In genomic region chr2:10783421-10783820, GRCh38 we compare ENCODE assay signal across 15 cellular contexts. TPM values are rescaled to one million over a fixed set of nuclear protein-coding genes. Genes with fewer than 3 reads are reported as not detected.
DNase-seq lines count a peak whose midpoint lies in the region; ATAC-seq and TF ChIP-seq lines count a peak whose summit lies in the region.
"Had no signal": no experiment of that assay in that cellular context is flagged by ENCODE, and none has a peak within 500 bp of the region (broad histone marks: within the 10 kb centered on the region; RNA-seq: fewer than 3 reads in every experiment).

No MANE protein-coding gene starts in this region.

- H3K4me1 Mint-ChIP-seq in stimulated activated naive B cell treated with anti-CD40 and anti-IgM and Interleukin-4, amounts not matched to agents 10 μg/mL and 1 μg/mL and 100 μg/mL, for 72 hours, result peaks cover 6 to 7% of the 10 kb centered on the region in 2 donors
- H3K4me1 Mint-ChIP-seq in CD4-positive, alpha-beta memory T cell, result no peaks in the 10 kb centered on the region
- H3K4me1 Mint-ChIP-seq: GM23338 had no signal

- intact Hi-C loops in HCT116 (cut with micrococcal nuclease) (no loop called here), colonic mucosa (cut with DNase I) (no loop called here)
- intact Hi-C loops in CD4-positive, alpha-beta memory T cell (cut with micrococcal nuclease), result no loop called here

- H3K4me3 Mint-ChIP-seq in stimulated activated naive B cell treated with anti-CD40 and anti-IgM and Interleukin-4, amounts not matched to agents 10 μg/mL and 1 μg/mL and 100 μg/mL, for 72 hours, result no peak overlapping the region
- no peak overlapping the region for H3K4me3 Mint-ChIP-seq in CD4-positive, alpha-beta memory T cell
- H3K4me3 Mint-ChIP-seq: GM23338 had no signal

- TSS peak; percentile 31 for BruUV-seq in HCT116 (replicated peaks; lab: Mats Ljungman, UMichigan)

- H3K9me3 Mint-ChIP-seq in stimulated activated naive B cell treated with anti-CD40 and anti-IgM and Interleukin-4, amounts not matched to agents 10 μg/mL and 1 μg/mL and 100 μg/mL, for 72 hours, result no peaks in the 10 kb centered on the region
- no peaks in the 10 kb centered on the region for H3K9me3 Mint-ChIP-seq in CD4-positive, alpha-beta memory T cell
- H3K9me3 Mint-ChIP-seq: GM23338 had no signal

- H3K9me3 ChIP-seq in HCT116 (ENCODE audit: control insufficient read depth in 1 of 2, insufficient read depth in 1 of 2, low read depth in 1 of 2, low read length in 2 of 2) (no peaks in the 10 kb centered on the region), colonic mucosa (no peaks in the 10 kb centered on the region)
- H3K9me3 ChIP-seq in CD4-positive, alpha-beta memory T cell (ENCODE audit: control insufficient read depth in 1 of 2, low read length in 2 of 2), result no peaks in the 10 kb centered on the region
- H3K9me3 ChIP-seq: BLaER1, SJCRH30 had no signal

- no peak for TF ChIP-seq POLR2A in HCT116 (IDR thresholded peaks at IDR 0.05; ENCODE audit: borderline replicate concordance, extremely low read depth, insufficient read depth, insufficient read length)

- no peak overlapping the region for H3K4me2 ChIP-seq in HCT116 (ENCODE audit: low read length)
- H3K4me2 ChIP-seq: BLaER1, GM23338, KMS-11 had no signal

- RAD21 ChIA-PET in HCT116 (lab: Charles Lee; ENCODE audit: low non-redundant PET in 1 of 2, low total read pairs in 2 of 2, uncharacterized antibody in 2 of 2, unreplicated experiment in 2 of 2), result no interaction called here

- no peak for DNase-seq in HCT116 (ENCODE audit: low read depth, low spot score)
- DNase-seq in RWPE1 (ENCODE audit: low spot score), result peak; percentile 33
- DNase-seq in dermis blood vessel endothelial cell, result peak; percentile 21
- no peak for DNase-seq in stimulated activated naive B cell treated with anti-CD40 and anti-IgM and Interleukin-4, amounts not matched to agents 10 μg/mL and 1 μg/mL and 100 μg/mL, for 72 hours
- no peak for DNase-seq in GM13976 (ENCODE audit: low spot score)
- DNase-seq in colonic mucosa, result no peak
- no peak for DNase-seq in CD4-positive, alpha-beta memory T cell
- DNase-seq: NCI-H1105 treated with DMSO at 0.1 percent for 48 hours, NCI-H187 treated with DMSO at 0.1 percent for 48 hours, NCI-H446 treated with DMSO at 0.1 percent for 48 hours, NCI-H82, SJCRH30 had no signal

- H3K27me3 Mint-ChIP-seq in stimulated activated naive B cell treated with anti-CD40 and anti-IgM and Interleukin-4, amounts not matched to agents 10 μg/mL and 1 μg/mL and 100 μg/mL, for 72 hours, result no peaks in the 10 kb centered on the region
- H3K27me3 Mint-ChIP-seq in CD4-positive, alpha-beta memory T cell, result no peaks in the 10 kb centered on the region

- H3K36me3 ChIP-seq in HCT116 (ENCODE audit: control insufficient read depth in 1 of 2, insufficient read depth in 2 of 2, low read length in 2 of 2), result peaks cover 54 to 58% of the 10 kb centered on the region in 2 experiments; a peak in 3 of 4 replicates
- H3K36me3 ChIP-seq in colonic mucosa, result peaks cover 8% of the 10 kb centered on the region
- H3K36me3 ChIP-seq in CD4-positive, alpha-beta memory T cell (ENCODE audit: insufficient read depth, low read length), result peaks cover 50% of the 10 kb centered on the region

- TF ChIP-seq CTCF in HCT116 (IDR thresholded peaks at IDR 0.05 in 2 of 3, conservative IDR thresholded peaks at IDR 0.05 in 1 of 3; ENCODE audit: borderline replicate concordance in 1 of 3, insufficient read depth in 1 of 3, low read depth in 2 of 3, low read length in 2 of 3) (no peak), RWPE1 (conservative IDR thresholded peaks at IDR 0.05; ENCODE audit: low read depth) (no peak), GM13976 (IDR thresholded peaks at IDR 0.05; ENCODE audit: borderline replicate concordance, control extremely low read depth, extremely low read depth, insufficient read depth, missing control alignments) (no peak), colonic mucosa (IDR thresholded peaks at IDR 0.05) (no peak)

- peak overlapping the region; percentile 49 for H3K27ac Mint-ChIP-seq in stimulated activated naive B cell treated with anti-CD40 and anti-IgM and Interleukin-4, amounts not matched to agents 10 μg/mL and 1 μg/mL and 100 μg/mL, for 72 hours
- no peak overlapping the region for H3K27ac Mint-ChIP-seq in CD4-positive, alpha-beta memory T cell
- H3K27ac Mint-ChIP-seq: GM23338 had no signal

- H3K4me1 ChIP-seq in HCT116 (ENCODE audit: control insufficient read depth in 1 of 2, insufficient read depth in 2 of 2, low read length in 2 of 2) (no peaks in the 10 kb centered on the region), colonic mucosa (no peaks in the 10 kb centered on the region)
- no peaks in the 10 kb centered on the region for H3K4me1 ChIP-seq in CD4-positive, alpha-beta memory T cell (ENCODE audit: insufficient read depth, low read length)
- H3K4me1 ChIP-seq: SJCRH30 had no signal

- peaks cover 37% of the 10 kb centered on the region for H3K79me2 ChIP-seq in HCT116 (ENCODE audit: insufficient read depth, low read length)

- H3K27ac ChIP-seq in HCT116 (ENCODE audit: low read depth, low read length) (no peak overlapping the region), RWPE1 (no peak overlapping the region), colonic mucosa (no peak overlapping the region)
- H3K27ac ChIP-seq in CD4-positive, alpha-beta memory T cell (ENCODE audit: low read depth, low read length), result no peak overlapping the region
- H3K27ac ChIP-seq: BLaER1, KMS-11, SJCRH30 had no signal

- POLR2A ChIA-PET in HCT116 (lab: Charles Lee) (no interaction called here), RWPE1 (lab: Yijun Ruan, JAX; ENCODE audit: low non-redundant PET) (no interaction called here)
- POLR2A ChIA-PET in CD4-positive, alpha-beta memory T cell (lab: Charles Lee; ENCODE audit: partially characterized antibody), result no interaction called here

- H3K9me2 ChIP-seq in HCT116 (ENCODE audit: insufficient read depth), result no peaks in the 10 kb centered on the region

- H2AFZ ChIP-seq in HCT116 (ENCODE audit: low read depth, low read length, poor library complexity, severe bottlenecking), result no peak overlapping the region
- H2AFZ ChIP-seq: GM23338 had no signal

- TF ChIP-seq RAD21 in HCT116 (IDR thresholded peaks at IDR 0.05; ENCODE audit: low read depth), result no peak

- H3K4me3 ChIP-seq in HCT116 (replicated peaks in 1 of 2; ENCODE audit: low read depth in 1 of 2, low read length in 2 of 2) (no peak overlapping the region), colonic mucosa (no peak overlapping the region)
- H3K4me3 ChIP-seq in CD4-positive, alpha-beta memory T cell (ENCODE audit: low read length in 2 of 2), result no peak overlapping the region
- H3K4me3 ChIP-seq: BLaER1, GM23338, SJCRH30 had no signal

- peaks cover 53 to 75% of the 10 kb centered on the region in 2 donors for H3K36me3 Mint-ChIP-seq in stimulated activated naive B cell treated with anti-CD40 and anti-IgM and Interleukin-4, amounts not matched to agents 10 μg/mL and 1 μg/mL and 100 μg/mL, for 72 hours
- peaks cover 57 to 75% of the 10 kb centered on the region in 2 donors for H3K36me3 Mint-ChIP-seq in CD4-positive, alpha-beta memory T cell

- no peak for ATAC-seq in HCT116
- ATAC-seq in stimulated activated naive B cell treated with anti-CD40 and anti-IgM and Interleukin-4, amounts not matched to agents 10 μg/mL and 1 μg/mL and 100 μg/mL, for 72 hours (replicated peaks), result no peak
- ATAC-seq: GM23338 had no signal

- H3K9ac ChIP-seq in HCT116 (ENCODE audit: low read length) (no peak overlapping the region), colonic mucosa (ENCODE audit: low read depth in 2 of 2, low read length in 2 of 2) (no peak overlapping the region)
- H3K9ac ChIP-seq: BLaER1, KMS-11 had no signal

- in situ Hi-C loops in GM13976 (cut with MboI; ENCODE audit: low sequenced_read_pairs, unreplicated experiment), result no loop called here

- CTCF ChIA-PET in HCT116 (lab: Charles Lee), result no interaction called here
- CTCF ChIA-PET in RWPE1 (lab: Yijun Ruan, JAX), result interaction anchor here (0.6 kb wide), 1 partner anchor 75 kb away, joined by 3 read pairs; no protein-coding TSS in a partner anchor
- CTCF ChIA-PET in CD4-positive, alpha-beta memory T cell (lab: Charles Lee; ENCODE audit: partially characterized antibody), result no interaction called here

- no peaks in the 10 kb centered on the region for H3K27me3 ChIP-seq in HCT116 (ENCODE audit: insufficient read depth, low read length)
- no peaks in the 10 kb centered on the region for H3K27me3 ChIP-seq in colonic mucosa
- no peaks in the 10 kb centered on the region for H3K27me3 ChIP-seq in CD4-positive, alpha-beta memory T cell (ENCODE audit: insufficient read depth, low read length)
- H3K27me3 ChIP-seq: BLaER1, SJCRH30 had no signal

- 0 out of 2 replicates have a peak, but pooled peaks cover 4% of the 10 kb centered on the region for H4K20me1 ChIP-seq in HCT116 (ENCODE audit: insufficient read depth)

TF ChIP-seq in HCT116, 20 proteins besides CTCF, POLR2A, EP300 and RAD21 (continues in another document):
- TF ChIP-seq YY1 (IDR thresholded peaks at IDR 0.05; ENCODE audit: extremely low read depth, insufficient replicate concordance, low read depth, low read length) (no peak), FOSL1 (IDR thresholded peaks at IDR 0.05; ENCODE audit: low read depth) (no peak)

RNA-seq across cellular contexts. Expression of gene PDIA6, which starts 29.2 kb away (rescaled TPM):
- total RNA-seq in HCT116 (2021; ENCODE audit: unreplicated experiment), result 149 TPM
- polyA plus RNA-seq in HCT116 (2012), result 122 and 137 TPM in 2 replicates
- total RNA-seq in dermis blood vessel endothelial cell, result 472 and 738 TPM in 2 replicates
- 100 to 1,000 TPM; 180 to 347 TPM for total RNA-seq in colonic mucosa
- 10 to 100 TPM; 75.9 to 84.7 TPM for total RNA-seq in CD4-positive, alpha-beta memory T cell
- polyA plus RNA-seq in CD4-positive, alpha-beta memory T cell, result 100 to 1,000 TPM; 140 to 273 TPM

Comparison
In these comparisons a context has a peak if more than half of its experiments do, and no peak if none do; other contexts are left out.
1. DNase-seq: peak in RWPE1 (single experiment) and dermis blood vessel endothelial cell (single experiment); none in HCT116 (single experiment), stimulated activated naive B cell treated with anti-CD40 and anti-IgM and Interleukin-4, amounts not matched to agents 10 μg/mL and 1 μg/mL and 100 μg/mL, for 72 hours (single experiment), GM13976 (single experiment), colonic mucosa (single experiment) and CD4-positive, alpha-beta memory T cell (0 of 5).